19 cellular contexts compared by ENCODE assay signal in genomic region chr2:53739057-53739456, GRCh38.
"Had no signal": no experiment of that assay in that cellular context is flagged by ENCODE, and none has a peak within 500 bp of the region (broad histone marks: within the 10 kb centered on the region; RNA-seq: fewer than 3 reads in every experiment).

No MANE protein-coding gene starts in this region.

- ATAC-seq: activated CD8-positive, alpha-beta memory T cell treated with anti-CD3 and anti-CD28 coated beads, Interleukin-2, amount 10 ng/mL, durations not matched to agents 7 days and 5 days; gastroesophageal sphincter; heart right ventricle; naive thymus-derived CD8-positive, alpha-beta T cell; psoas muscle; right cardiac atrium had no signal

- H3K4me3 ChIP-seq: colonic mucosa, gastroesophageal sphincter, heart right ventricle, ovary, psoas muscle, skin epidermis, vagina had no signal

- DNase-seq: activated B cell treated with CpG ODN at 0.5 μM for 24 hours; activated CD4-positive, alpha-beta memory T cell treated with anti-CD3 and anti-CD28 coated beads, Interleukin-2, amount 10 ng/mL, durations not matched to agents 7 days and 5 days; activated CD4-positive, alpha-beta T cell treated with anti-CD3 and anti-CD28 coated beads for 4 hours; activated CD8-positive, alpha-beta memory T cell treated with anti-CD3 and anti-CD28 coated beads, Interleukin-2, amount 10 ng/mL, durations not matched to agents 7 days and 5 days; activated naive CD4-positive, alpha-beta T cell; activated naive CD8-positive, alpha-beta T cell treated with anti-CD3 and anti-CD28 coated beads, Interleukin-2, amount 10 ng/mL, durations not matched to agents 7 days and 5 days; central memory CD4-positive, alpha-beta T cell; colonic mucosa; heart right ventricle; immature natural killer cell; mesendoderm; naive thymus-derived CD8-positive, alpha-beta T cell; ovary; psoas muscle; right cardiac atrium; stimulated activated CD4-positive, alpha-beta T cell treated with anti-CD3 and anti-CD28 coated beads, Interleukin-2, amount 100 ng/mL, for 48 hours had no signal
